Comparison of ENCODE assay signal across 9 cellular contexts in the genomic region with DNA sequence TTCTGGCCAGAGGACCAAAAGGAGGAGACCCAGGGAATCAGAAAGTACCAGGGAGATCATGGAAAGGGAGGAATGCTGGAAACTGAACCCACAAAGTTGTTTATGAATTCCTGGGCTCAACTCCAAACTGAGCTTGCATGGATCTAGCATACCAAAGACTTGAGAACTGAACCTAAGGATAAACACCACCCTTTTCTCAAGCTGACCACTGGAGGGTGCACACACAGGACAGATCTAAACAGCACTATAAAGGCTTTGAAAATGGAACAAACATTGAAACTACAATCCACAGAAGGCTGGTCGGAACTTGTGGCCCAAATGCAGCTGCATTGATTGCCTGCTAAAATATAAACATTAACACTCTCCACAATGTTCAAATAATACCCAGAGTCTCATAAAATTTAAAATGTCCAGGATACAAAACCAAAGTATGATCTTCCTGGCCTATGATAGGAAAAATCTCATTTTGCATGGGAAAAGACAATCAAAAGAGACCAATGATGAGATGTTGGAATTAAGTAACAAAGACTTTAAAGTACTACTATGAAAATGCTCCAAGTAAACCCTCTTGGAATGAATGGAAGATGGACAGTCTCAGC. TPM values are rescaled to one million over a fixed set of nuclear protein-coding genes. Genes with fewer than 3 reads are reported as not detected.
DNase-seq lines count a peak whose midpoint lies in the region; ATAC-seq, FAIRE-seq and TF ChIP-seq lines count a peak whose summit lies in the region.
"Had no signal": no experiment of that assay in that cellular context is flagged by ENCODE, and none has a peak within 500 bp of the region (broad histone marks: within the 10 kb centered on the region; RNA-seq: fewer than 3 reads in every experiment).

No MANE protein-coding gene starts in this region.

- peak overlapping the region in 1 of 7 donors; percentile 8 for H3K27ac Mint-ChIP-seq in CD14-positive monocyte

- TF ChIP-seq POLR2A in transverse colon (IDR thresholded peaks at IDR 0.05): no peak

- H3K4me3 ChIP-seq in kidney epithelial cell (ENCODE audit: low read depth, low read length) (no peak overlapping the region), transverse colon (no peak overlapping the region)

- peak; percentile 97 for FAIRE-seq in GM19239 (lab: Jason Lieb, UNC)
- FAIRE-seq: islet of Langerhans had no signal

- H3K36me3 ChIP-seq in kidney epithelial cell (ENCODE audit: control insufficient read depth, insufficient read depth, low read length) (no peaks in the 10 kb centered on the region), transverse colon (no peaks in the 10 kb centered on the region)

- peaks cover 0 to 5% (median 2%) of the 10 kb centered on the region in 3 donors for H3K27me3 Mint-ChIP-seq in CD14-positive monocyte (ENCODE audit: low read depth in 3 of 3)

- no peaks in the 10 kb centered on the region for H3K36me3 Mint-ChIP-seq in CD14-positive monocyte

- TF ChIP-seq CTCF in CD14-positive monocyte (IDR thresholded peaks at IDR 0.05) (peak; percentile 51), LNCAP (IDR thresholded peaks at IDR 0.05) (peak; percentile 59), kidney epithelial cell (IDR thresholded peaks at IDR 0.05; ENCODE audit: insufficient read depth, low read length, poor library complexity, severe bottlenecking) (peak; percentile 65), transverse colon (IDR thresholded peaks at IDR 0.05) (peak; percentile 39 to 70 (median 56))

- intact Hi-C loops in CD14-positive monocyte (cut with micrococcal nuclease) (loop anchor here (10.0 kb wide), 2 partner anchors 309 to 319 kb away; partner anchors contain the start of gene SOWAHA (in 1 of the 2)), transverse colon (cut with DNase I; ENCODE audit: low total_unique reads) (no loop called here)

- 0 to 27% methylated on average over 1 of the region's 1 CpG for WGBS in transverse colon (ENCODE audit: low coverage in 1 of 2), 2 donors

- peaks cover 22 to 58% (median 42%) of the 10 kb centered on the region in 4 donors for H3K4me1 ChIP-seq in transverse colon

- H3K9me3 ChIP-seq in transverse colon: no peaks in the 10 kb centered on the region

- ATAC-seq in GM21515 (IDR thresholded peaks at IDR 0.05; ENCODE audit: unreplicated experiment): no peak

- TF ChIP-seq EP300 in transverse colon (IDR thresholded peaks at IDR 0.05; ENCODE audit: low read depth): no peak

- in situ Hi-C loops in transverse colon (cut with MboI; ENCODE audit: low pct_ligation_motif_present in 1 of 4, low pct_unique_long_range_greater_than_20kb in 1 of 4, low sequenced_read_pairs in 3 of 4): loop anchor here in 2 of 4 donors (10.0 kb wide), 1 partner anchor 121 kb away; no protein-coding TSS in a partner anchor

- peaks cover 12% of the 10 kb centered on the region for H3K4me1 Mint-ChIP-seq in CD14-positive monocyte

- peak overlapping the region; percentile 79 to 98 (median 80) for H3K27ac ChIP-seq in transverse colon

- H3K27me3 ChIP-seq in kidney epithelial cell (ENCODE audit: control insufficient read depth, insufficient read depth, low read length) (no peaks in the 10 kb centered on the region), transverse colon (no peaks in the 10 kb centered on the region)

- DNase-seq in CD14-positive monocyte (ENCODE audit: low spot score) (no peak), GM19239 (ENCODE audit: insufficient read length, low spot score) (no peak), amniotic stem cell (lab: John Stamatoyannopoulos, UW) (peak; percentile 73), kidney epithelial cell (ENCODE audit: low read depth) (no peak), transverse colon (peak; percentile 57), NCI-H1048 (lab: John Stamatoyannopoulos, UW) (no peak)

- H3K9me3 Mint-ChIP-seq in CD14-positive monocyte: peaks cover 0 to 9% (median 2%) of the 10 kb centered on the region in 7 donors

- no peak overlapping the region for H3K4me3 Mint-ChIP-seq in CD14-positive monocyte

RNA-seq across cellular contexts. Expression of gene IRF1, which starts 15.6 kb away (rescaled TPM):
- polyA plus RNA-seq in CD14-positive monocyte: 100 to 1,000 TPM; 125 to 129 TPM
- total RNA-seq in kidney epithelial cell (61.9 and 75.3 TPM in 2 replicates), transverse colon (10 to 100 TPM; 40.8 to 86.9 (median 65.5) TPM)

RNA-seq across cellular contexts. Expression of gene IL5, which starts 37.1 kb away (rescaled TPM):
- not detected for polyA plus RNA-seq in CD14-positive monocyte
- total RNA-seq in kidney epithelial cell (not detected in 2 replicates), transverse colon (not detected)

RNA-seq across cellular contexts. Expression of gene RAD50, which starts 50.6 kb away (rescaled TPM):
- 1 to 10 TPM; 5.8 to 9.3 TPM for polyA plus RNA-seq in CD14-positive monocyte
- total RNA-seq in kidney epithelial cell: 27.8 and 35.1 TPM in 2 replicates
- 10 to 100 TPM; 35.8 to 47.5 (median 41.3) TPM for total RNA-seq in transverse colon

Comparison
In these comparisons a context has a peak if more than half of its experiments do, and no peak if none do; other contexts are left out.
1. DNase-seq: peak in amniotic stem cell (single experiment) and transverse colon (single experiment); none in CD14-positive monocyte (single experiment), GM19239 (single experiment), kidney epithelial cell (single experiment) and NCI-H1048 (single experiment).
2. Peak in every context shown above with its lines, with median percentiles within 50 percentile points of each other: CTCF ChIP-seq.